1 cellular context compared by ENCODE assay signal in the genomic region with DNA sequence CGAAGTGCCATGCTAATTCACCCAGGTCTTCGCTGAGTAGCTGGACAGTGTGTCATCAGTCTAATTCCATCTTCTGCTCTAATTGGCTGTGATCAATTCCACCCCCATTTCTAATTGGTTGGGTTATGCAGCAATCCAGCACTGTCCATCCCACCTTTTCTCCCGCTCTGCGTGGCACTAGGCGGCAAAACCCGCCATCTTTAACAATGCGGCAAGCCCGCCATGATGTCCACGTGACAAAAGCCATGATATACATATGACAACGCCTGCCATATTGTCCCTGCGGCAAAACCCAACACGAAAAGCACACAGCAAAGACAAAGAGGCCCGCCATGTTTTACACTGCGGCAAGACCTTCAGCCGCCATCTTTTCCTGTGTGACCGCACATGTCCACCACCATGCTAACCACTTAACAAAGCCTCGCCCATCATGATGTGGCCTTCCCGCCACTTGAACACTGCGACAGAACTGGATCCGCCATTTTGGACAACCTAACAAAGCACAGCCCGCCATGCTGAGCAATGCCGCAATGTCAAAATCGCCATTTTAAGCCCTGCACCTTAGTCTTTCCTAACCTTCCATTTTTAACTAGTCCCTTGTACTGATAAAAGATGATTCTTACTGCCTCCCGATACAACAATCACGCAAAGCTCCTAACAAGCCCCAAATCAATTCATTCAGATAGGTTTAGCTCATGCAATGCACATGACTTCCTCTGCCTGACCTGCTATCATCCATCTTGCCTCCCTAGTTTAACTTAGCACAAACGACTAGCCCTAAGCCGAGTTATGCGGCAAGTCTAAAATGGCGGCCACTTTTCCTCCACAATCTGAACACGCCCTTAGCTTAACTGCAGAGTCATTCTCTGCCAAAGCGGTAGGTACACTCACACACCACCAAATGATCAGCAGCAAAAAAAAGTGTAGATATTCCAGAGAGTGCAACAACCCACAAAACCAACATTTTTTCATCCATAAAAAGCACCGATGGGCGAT.
TF ChIP-seq lines count a peak whose summit lies in the region.

No MANE protein-coding gene starts in this region.

TF ChIP-seq in SK-N-SH treated with all-trans-retinoic acid at 6 μM for 48 hours, 23 proteins besides CTCF, POLR2A, EP300 and RAD21 (continued from another document):
- TF ChIP-seq, protein P1, sequence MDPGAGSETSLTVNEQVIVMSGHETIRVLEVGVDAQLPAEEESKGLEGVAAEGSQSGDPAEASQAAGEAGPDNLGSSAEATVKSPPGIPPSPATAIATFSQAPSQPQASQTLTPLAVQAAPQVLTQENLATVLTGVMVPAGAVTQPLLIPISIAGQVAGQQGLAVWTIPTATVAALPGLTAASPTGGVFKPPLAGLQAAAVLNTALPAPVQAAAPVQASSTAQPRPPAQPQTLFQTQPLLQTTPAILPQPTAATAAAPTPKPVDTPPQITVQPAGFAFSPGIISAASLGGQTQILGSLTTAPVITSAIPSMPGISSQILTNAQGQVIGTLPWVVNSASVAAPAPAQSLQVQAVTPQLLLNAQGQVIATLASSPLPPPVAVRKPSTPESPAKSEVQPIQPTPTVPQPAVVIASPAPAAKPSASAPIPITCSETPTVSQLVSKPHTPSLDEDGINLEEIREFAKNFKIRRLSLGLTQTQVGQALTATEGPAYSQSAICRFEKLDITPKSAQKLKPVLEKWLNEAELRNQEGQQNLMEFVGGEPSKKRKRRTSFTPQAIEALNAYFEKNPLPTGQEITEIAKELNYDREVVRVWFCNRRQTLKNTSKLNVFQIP (CRISPR knock-in tag; IDR thresholded peaks at IDR 0.05; ENCODE audit: borderline replicate concordance, low read depth) = no peak
- TF ChIP-seq ISL1 (CRISPR knock-in tag; IDR thresholded peaks at IDR 0.05) = no peak
- no peak for TF ChIP-seq ZNF70 (CRISPR knock-in tag; IDR thresholded peaks at IDR 0.05)
- TF ChIP-seq TCF4 (CRISPR knock-in tag; IDR thresholded peaks at IDR 0.05; ENCODE audit: borderline replicate concordance) = no peak
- TF ChIP-seq ESRRG (CRISPR knock-in tag; IDR thresholded peaks at IDR 0.05) = no peak
- TF ChIP-seq RARB (CRISPR knock-in tag; IDR thresholded peaks at IDR 0.05) = no peak
- TF ChIP-seq BACH2 (CRISPR knock-in tag; IDR thresholded peaks at IDR 0.05; ENCODE audit: borderline replicate concordance) = peak; percentile 43; the same call in 1 of the 2 replicates
- TF ChIP-seq, protein P2, sequence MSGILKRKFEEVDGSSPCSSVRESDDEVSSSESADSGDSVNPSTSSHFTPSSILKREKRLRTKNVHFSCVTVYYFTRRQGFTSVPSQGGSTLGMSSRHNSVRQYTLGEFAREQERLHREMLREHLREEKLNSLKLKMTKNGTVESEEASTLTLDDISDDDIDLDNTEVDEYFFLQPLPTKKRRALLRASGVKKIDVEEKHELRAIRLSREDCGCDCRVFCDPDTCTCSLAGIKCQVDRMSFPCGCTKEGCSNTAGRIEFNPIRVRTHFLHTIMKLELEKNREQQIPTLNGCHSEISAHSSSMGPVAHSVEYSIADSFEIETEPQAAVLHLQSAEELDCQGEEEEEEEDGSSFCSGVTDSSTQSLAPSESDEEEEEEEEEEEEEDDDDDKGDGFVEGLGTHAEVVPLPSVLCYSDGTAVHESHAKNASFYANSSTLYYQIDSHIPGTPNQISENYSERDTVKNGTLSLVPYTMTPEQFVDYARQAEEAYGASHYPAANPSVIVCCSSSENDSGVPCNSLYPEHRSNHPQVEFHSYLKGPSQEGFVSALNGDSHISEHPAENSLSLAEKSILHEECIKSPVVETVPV (CRISPR knock-in tag; IDR thresholded peaks at IDR 0.05) = no peak
- TF ChIP-seq, protein P3, sequence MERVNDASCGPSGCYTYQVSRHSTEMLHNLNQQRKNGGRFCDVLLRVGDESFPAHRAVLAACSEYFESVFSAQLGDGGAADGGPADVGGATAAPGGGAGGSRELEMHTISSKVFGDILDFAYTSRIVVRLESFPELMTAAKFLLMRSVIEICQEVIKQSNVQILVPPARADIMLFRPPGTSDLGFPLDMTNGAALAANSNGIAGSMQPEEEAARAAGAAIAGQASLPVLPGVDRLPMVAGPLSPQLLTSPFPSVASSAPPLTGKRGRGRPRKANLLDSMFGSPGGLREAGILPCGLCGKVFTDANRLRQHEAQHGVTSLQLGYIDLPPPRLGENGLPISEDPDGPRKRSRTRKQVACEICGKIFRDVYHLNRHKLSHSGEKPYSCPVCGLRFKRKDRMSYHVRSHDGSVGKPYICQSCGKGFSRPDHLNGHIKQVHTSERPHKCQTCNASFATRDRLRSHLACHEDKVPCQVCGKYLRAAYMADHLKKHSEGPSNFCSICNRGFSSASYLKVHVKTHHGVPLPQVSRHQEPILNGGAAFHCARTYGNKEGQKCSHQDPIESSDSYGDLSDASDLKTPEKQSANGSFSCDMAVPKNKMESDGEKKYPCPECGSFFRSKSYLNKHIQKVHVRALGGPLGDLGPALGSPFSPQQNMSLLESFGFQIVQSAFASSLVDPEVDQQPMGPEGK (CRISPR knock-in tag; IDR thresholded peaks at IDR 0.05; ENCODE audit: borderline replicate concordance) = no peak
- TF ChIP-seq ZNF565 (CRISPR knock-in tag; conservative IDR thresholded peaks at IDR 0.05; ENCODE audit: low read depth) = no peak
- no peak for TF ChIP-seq ZFP30 (CRISPR knock-in tag; IDR thresholded peaks at IDR 0.05)
- TF ChIP-seq TOX (CRISPR knock-in tag; IDR thresholded peaks at IDR 0.05; ENCODE audit: borderline replicate concordance) = no peak
- TF ChIP-seq SNAI2 (CRISPR knock-in tag; IDR thresholded peaks at IDR 0.05) = peak; percentile 91
